8 cellular contexts compared by ENCODE assay signal in the genomic region with DNA sequence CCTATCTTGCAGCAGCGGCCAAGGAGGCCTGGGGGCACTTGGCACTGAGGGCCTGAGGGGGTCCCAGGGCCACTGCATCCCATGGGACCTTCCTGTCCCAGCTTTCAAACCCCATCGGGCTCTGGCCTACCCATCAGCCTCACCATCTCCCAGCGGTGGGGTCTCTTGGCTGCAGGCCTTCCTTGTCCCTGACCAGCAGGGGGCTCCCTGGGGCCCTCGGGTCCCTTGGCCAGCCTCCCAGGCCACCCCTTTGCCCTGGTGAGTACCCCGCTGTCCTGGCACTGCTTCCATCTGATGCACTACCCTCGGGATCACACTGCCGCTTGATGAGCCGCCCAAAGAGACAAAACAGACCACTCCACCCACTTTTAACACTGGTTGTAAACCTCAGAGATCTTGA. TPM values are rescaled to one million over a fixed set of nuclear protein-coding genes. Genes with fewer than 3 reads are reported as not detected.
A peak's percentile ranks its signal among the peaks of the same experiment; 100 is the strongest.
DNase-seq lines count a peak whose midpoint lies in the region; ATAC-seq and TF ChIP-seq lines count a peak whose summit lies in the region.

No MANE protein-coding gene starts in this region.

- in situ Hi-C loops in GM13977 (cut with MboI; ENCODE audit: low pct_unique_long_range_greater_than_20kb, low sequenced_read_pairs, unreplicated experiment): loop anchor here (10.0 kb wide), 1 partner anchor 231 kb away; no protein-coding TSS in a partner anchor

- no peak overlapping the region for H3K27ac Mint-ChIP-seq in type B pancreatic cell

- ATAC-seq in HG02759 (IDR thresholded peaks at IDR 0.05; ENCODE audit: unreplicated experiment) (no peak), GM18909 (IDR thresholded peaks at IDR 0.05; ENCODE audit: poor library complexity, unreplicated experiment) (no peak)

- no peak for DNase-seq in AG04450 (ENCODE audit: low read depth, low spot score)
- DNase-seq in GM13977 (ENCODE audit: low spot score): peak; percentile 81
- DNase-seq in WERI-Rb-1: peak; percentile 62
- DNase-seq in foreskin fibroblast: no peak
- DNase-seq in type B pancreatic cell (ENCODE audit: extremely low spot score, unreplicated experiment): no peak
- DNase-seq in uterus: no peak

- no peaks in the 10 kb centered on the region for H3K36me3 ChIP-seq in WERI-Rb-1
- no peaks in the 10 kb centered on the region for H3K36me3 ChIP-seq in uterus

- H3K27me3 Mint-ChIP-seq in type B pancreatic cell: no peaks in the 10 kb centered on the region

- H3K4me3 ChIP-seq in AG04450 (ENCODE audit: low read depth, low read length): no peak overlapping the region
- H3K4me3 ChIP-seq in WERI-Rb-1 (ENCODE audit: low read depth, low read length): no peak overlapping the region
- no peak overlapping the region for H3K4me3 ChIP-seq in foreskin fibroblast (ENCODE audit: low read depth in 1 of 2, low read length in 2 of 2)
- H3K4me3 ChIP-seq in uterus: no peak overlapping the region

- CTCF ChIA-PET in AG04450 (lab: Charles Lee): interaction anchor here (1.0 to 1.8 kb wide), 5 partner anchors 15 to 321 kb away, joined by 3 to 8 read pairs (median 4); no protein-coding TSS in a partner anchor

- H3K27me3 ChIP-seq in AG04450 (ENCODE audit: control insufficient read depth, insufficient read depth, low read length) (peaks cover 7% of the 10 kb centered on the region), WERI-Rb-1 (ENCODE audit: insufficient read depth, low read depth, severe bottlenecking) (no peaks in the 10 kb centered on the region), uterus (no peaks in the 10 kb centered on the region)

- no peaks in the 10 kb centered on the region for H3K4me1 Mint-ChIP-seq in type B pancreatic cell (ENCODE audit: unreplicated experiment)

- peak; percentile 51 for TF ChIP-seq CTCF in AG04450 (IDR thresholded peaks at IDR 0.05; ENCODE audit: low read depth, low read length)
- peak; percentile 79 for TF ChIP-seq CTCF in GM13977 (IDR thresholded peaks at IDR 0.05; ENCODE audit: extremely low read depth, insufficient read depth, missing control alignments)
- TF ChIP-seq CTCF in WERI-Rb-1 (IDR thresholded peaks at IDR 0.05; ENCODE audit: low read depth, low read length): peak; percentile 88
- TF ChIP-seq CTCF in foreskin fibroblast (IDR thresholded peaks at IDR 0.05; ENCODE audit: low read depth, low read length): peak; percentile 46
- TF ChIP-seq CTCF in type B pancreatic cell (conservative IDR thresholded peaks at IDR 0.05): peak; percentile 67
- TF ChIP-seq CTCF in uterus (IDR thresholded peaks at IDR 0.05): no peak

- H3K9me3 Mint-ChIP-seq in type B pancreatic cell: no peaks in the 10 kb centered on the region

- POLR2A ChIA-PET in AG04450 (lab: Yijun Ruan, JAX): no interaction called here

- no peaks in the 10 kb centered on the region for H3K36me3 Mint-ChIP-seq in type B pancreatic cell

- no peak overlapping the region for H3K27ac ChIP-seq in AG04450 (ENCODE audit: low read depth, low read length)
- H3K27ac ChIP-seq in WERI-Rb-1: no peak overlapping the region
- no peak overlapping the region for H3K27ac ChIP-seq in uterus

- H3K4me3 Mint-ChIP-seq in type B pancreatic cell: no peak overlapping the region

- no peaks in the 10 kb centered on the region; the same call in 1 of the 2 replicates for H3K9me3 ChIP-seq in AG04450 (ENCODE audit: control insufficient read depth, insufficient read depth, low read length)
- H3K9me3 ChIP-seq in WERI-Rb-1 (ENCODE audit: severe bottlenecking): no peaks in the 10 kb centered on the region
- H3K9me3 ChIP-seq in uterus: no peaks in the 10 kb centered on the region

- TF ChIP-seq POLR2A in uterus (IDR thresholded peaks at IDR 0.05): no peak

- H3K4me1 ChIP-seq in uterus: no peaks in the 10 kb centered on the region

- intact Hi-C loops in uterus (cut with DNase I; ENCODE audit: low total_unique reads): no loop called here

RNA-seq across cellular contexts. Expression of gene YKT6, which starts 43.5 kb away (rescaled TPM):
- 124 and 138 TPM in 2 replicates for polyA plus RNA-seq in AG04450 (2011; rRNA removed)
- 106 and 122 TPM in 2 replicates for polyA minus RNA-seq in AG04450 (2011; rRNA and poly(A)+ RNA removed)
- total RNA-seq in type B pancreatic cell (ENCODE audit: low replicate concordance) (82.4 and 97.4 TPM in 2 replicates), uterus (10 to 100 TPM; 12.4 to 85.3 (median 49.4) TPM)

RNA-seq across cellular contexts. Expression of gene GCK, which starts 55.0 kb away (rescaled TPM):
- polyA plus RNA-seq in AG04450 (2011; rRNA removed): 0.35 and 0.47 TPM in 2 replicates
- 0.48 TPM in 1 of 2 replicates, not detected in the other for polyA minus RNA-seq in AG04450 (2011; rRNA and poly(A)+ RNA removed)
- total RNA-seq in type B pancreatic cell (ENCODE audit: low replicate concordance) (5.6 and 6.7 TPM in 2 replicates), uterus (1 to 10 TPM in 2 of 4 donors, under 1 TPM in 1, not detected in 1; 0.29 to 2.6 (median 1.8) TPM)

Comparison
In these comparisons a context has a peak if more than half of its experiments do, and no peak if none do; other contexts are left out.
1. DNase-seq: peak in GM13977 (single experiment) and WERI-Rb-1 (single experiment); none in AG04450 (single experiment), foreskin fibroblast (0 of 2), type B pancreatic cell (single experiment) and uterus (0 of 2).
2. CTCF ChIP-seq: peak in AG04450 (single experiment), GM13977 (single experiment), WERI-Rb-1 (single experiment), foreskin fibroblast (single experiment) and type B pancreatic cell (single experiment); none in uterus (0 of 4).